8 cellular contexts compared by ENCODE assay signal in the genomic region with DNA sequence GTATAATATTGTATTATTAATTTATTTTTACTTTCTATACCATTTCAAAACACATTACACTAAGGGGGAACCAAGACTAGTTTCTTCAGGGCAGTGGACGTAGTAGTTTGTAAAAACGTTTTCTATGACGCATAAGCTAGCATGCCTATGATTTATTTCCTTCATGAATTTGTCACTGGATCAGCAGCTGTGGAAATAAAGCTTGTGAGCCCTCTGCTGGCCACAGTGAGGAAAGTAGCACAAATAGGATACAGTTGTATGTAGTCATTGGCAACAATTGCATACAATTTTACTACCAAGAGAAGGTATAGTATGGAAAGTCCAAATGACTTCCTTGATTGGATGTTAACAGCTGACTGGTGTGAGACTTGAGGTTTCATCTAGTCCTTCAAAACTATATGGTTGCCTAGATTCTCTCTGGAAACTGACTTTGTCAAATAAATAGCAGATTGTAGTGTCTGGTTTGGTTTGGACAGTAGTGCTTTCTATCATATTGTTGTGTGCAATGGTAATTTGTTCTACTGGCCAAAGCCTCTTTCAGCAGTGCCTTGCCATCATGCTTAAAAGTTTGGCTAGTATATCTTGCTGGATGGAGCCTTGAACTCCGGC. TPM values are rescaled to one million over a fixed set of nuclear protein-coding genes. Genes with fewer than 3 reads are reported as not detected.
DNase-seq lines count a peak whose midpoint lies in the region; ATAC-seq lines count a peak whose summit lies in the region.

No MANE protein-coding gene starts in this region.

- peak overlapping the region; percentile 45 to 57 for H3K27ac Mint-ChIP-seq in effector memory CD8-positive, alpha-beta T cell

- peaks cover 33% of the 10 kb centered on the region for H3K36me3 Mint-ChIP-seq in effector memory CD8-positive, alpha-beta T cell (ENCODE audit: insufficient read depth)

- H3K9ac ChIP-seq in mesendoderm (ENCODE audit: low read length), result no peak overlapping the region

- no peak overlapping the region for H4K5ac ChIP-seq in mesendoderm (ENCODE audit: low read length)

- no peak overlapping the region for H2BK120ac ChIP-seq in mesendoderm (ENCODE audit: low read depth, low read length)

- H3K4me1 Mint-ChIP-seq in effector memory CD8-positive, alpha-beta T cell (ENCODE audit: low read depth in 2 of 2), result no peaks in the 10 kb centered on the region

- no peaks in the 10 kb centered on the region for H3K9me3 Mint-ChIP-seq in effector memory CD8-positive, alpha-beta T cell

- no peak overlapping the region for H3K4me3 ChIP-seq in mesendoderm (ENCODE audit: low read length)

- no peaks in the 10 kb centered on the region for H3K79me1 ChIP-seq in mesendoderm (ENCODE audit: low read length)

- no peak overlapping the region for H3K4me3 Mint-ChIP-seq in effector memory CD8-positive, alpha-beta T cell

- DNase-seq in COLO829 (ENCODE audit: low spot score) (peak; percentile 81), NCI-H526 treated with DMSO at 0.1 percent for 48 hours (lab: John Stamatoyannopoulos, UW) (peak; percentile 64), mesendoderm (peak; percentile 62)
- peak; percentile 53 to 63 for DNase-seq in activated CD4-positive, alpha-beta T cell treated with anti-CD3 and anti-CD28 coated beads, Interleukin-2, amount 50 U/mL, for 48 hours
- peak; percentile 25 to 37 (median 25) for DNase-seq in effector memory CD8-positive, alpha-beta T cell
- DNase-seq in stimulated activated CD8-positive, alpha-beta memory T cell treated with anti-CD3 and anti-CD28 coated beads, Interleukin-7, amount 100 ng/mL, for 24 hours (ENCODE audit: low read depth), result peak; percentile 7

- H3K4ac ChIP-seq in mesendoderm (ENCODE audit: low read depth, low read length), result no peak overlapping the region

- no peak overlapping the region for H4K8ac ChIP-seq in mesendoderm (ENCODE audit: low read depth, low read length)

- no peaks in the 10 kb centered on the region for H3K27me3 Mint-ChIP-seq in effector memory CD8-positive, alpha-beta T cell

- H2BK5ac ChIP-seq in mesendoderm (ENCODE audit: low read length), result no peak overlapping the region

- no CpG with 5 or more reads among the region's 4 CpGs for WGBS in mesendoderm (ENCODE audit: extremely low coverage, insufficient coverage, low lambda C conversion rate)

- H3K4me1 ChIP-seq in mesendoderm (ENCODE audit: control insufficient read depth, low read depth, low read length), result no peaks in the 10 kb centered on the region

- no peak overlapping the region for H3K56ac ChIP-seq in mesendoderm (ENCODE audit: low read length)

- H2BK15ac ChIP-seq in mesendoderm (replicated peaks; ENCODE audit: low read depth), result no peak overlapping the region

- H3K27me3 ChIP-seq in mesendoderm (ENCODE audit: insufficient read depth, low read length, poor library complexity), result no peaks in the 10 kb centered on the region

- no peak overlapping the region for H3K18ac ChIP-seq in mesendoderm (ENCODE audit: low read length)

- peaks cover 2% of the 10 kb centered on the region for H3K36me3 ChIP-seq in mesendoderm (ENCODE audit: control insufficient read depth, insufficient read depth, low read length)

- no peak overlapping the region for H2AK5ac ChIP-seq in mesendoderm (ENCODE audit: low read length)

- H3K4me2 ChIP-seq in mesendoderm (ENCODE audit: low read length), result no peak overlapping the region

- H3K23ac ChIP-seq in mesendoderm (ENCODE audit: low read length), result no peak overlapping the region

- no peaks in the 10 kb centered on the region for H3K79me2 ChIP-seq in mesendoderm (ENCODE audit: control insufficient read depth, insufficient read depth, low read length)

- ATAC-seq in HG03280 (IDR thresholded peaks at IDR 0.05; ENCODE audit: unreplicated experiment) (peak; percentile 51), GM18519 (IDR thresholded peaks at IDR 0.05; ENCODE audit: low FRiP score, unreplicated experiment) (no peak)
- ATAC-seq in effector memory CD8-positive, alpha-beta T cell (replicated peaks), result peak; percentile 72

- no peak overlapping the region for H3K27ac ChIP-seq in mesendoderm (ENCODE audit: low read depth, low read length)

RNA-seq across cellular contexts. Expression of a gene that starts 24.3 kb away (rescaled TPM):
- 0.14 TPM for polyA plus RNA-seq in mesendoderm (2013, experiment 1 of 2)
- polyA plus RNA-seq in mesendoderm (2013, experiment 2 of 2), result 0.14 TPM

Comparison
In these comparisons a context has a peak if more than half of its experiments do, and no peak if none do; other contexts are left out.
1. DNase-seq: peak in every context shown above with its lines; median percentile 81 in COLO829; 64 in NCI-H526 treated with DMSO at 0.1 percent for 48 hours; 62 in mesendoderm; 58 in activated CD4-positive, alpha-beta T cell treated with anti-CD3 and anti-CD28 coated beads, Interleukin-2, amount 50 U/mL, for 48 hours; 25 in effector memory CD8-positive, alpha-beta T cell; 7 in stimulated activated CD8-positive, alpha-beta memory T cell treated with anti-CD3 and anti-CD28 coated beads, Interleukin-7, amount 100 ng/mL, for 24 hours.